Comparison of ENCODE assay signal across 8 cellular contexts in the genomic region with DNA sequence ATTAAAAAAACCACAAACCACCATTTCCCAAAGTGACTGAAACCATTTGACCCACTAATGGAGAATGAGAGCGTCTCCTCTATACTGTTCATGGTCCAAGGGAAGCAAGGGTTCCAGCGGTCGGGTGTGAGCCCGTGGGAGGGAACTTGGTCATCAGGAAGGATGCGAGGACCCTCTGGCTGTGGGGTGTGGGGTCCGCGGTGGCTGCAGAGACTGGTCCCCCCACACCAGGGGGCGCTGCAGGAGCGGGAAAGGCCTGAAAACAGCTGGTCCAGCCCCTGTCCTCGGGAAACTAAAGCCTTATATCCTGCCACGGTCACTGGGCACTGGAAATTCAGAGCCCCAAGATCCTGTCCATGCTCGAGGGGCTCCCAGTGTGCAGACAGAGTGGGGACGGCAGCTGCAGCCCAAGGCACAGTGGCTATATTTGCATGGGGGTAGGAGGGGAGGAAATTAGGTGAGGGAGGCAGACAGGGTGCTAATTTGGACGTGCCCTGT. TPM values are rescaled to one million over a fixed set of nuclear protein-coding genes. Genes with fewer than 3 reads are reported as not detected.
DNase-seq lines count a peak whose midpoint lies in the region; ATAC-seq and TF ChIP-seq lines count a peak whose summit lies in the region.

No MANE protein-coding gene starts in this region.

- TF ChIP-seq CTCF in LNCAP (IDR thresholded peaks at IDR 0.05) (peak; percentile 95), foreskin keratinocyte (conservative IDR thresholded peaks at IDR 0.05) (peak; percentile 95), osteoblast (IDR thresholded peaks at IDR 0.05; ENCODE audit: extremely low read depth, low read depth, low read length) (peak; percentile 91), thoracic aorta (IDR thresholded peaks at IDR 0.05) (peak; percentile 94)

- in situ Hi-C loops in SK-MEL-5 (cut with HindIII; ENCODE audit: low pct_unique_long_range_greater_than_20kb, low sequenced_read_pairs), result no loop called here

- DNase-seq in Daoy (ENCODE audit: low read depth), result peak; percentile 78
- peak; percentile 80 for DNase-seq in SK-MEL-5 (ENCODE audit: low read depth, low spot score)
- peak; percentile 82 for DNase-seq in activated gamma-delta T cell treated with anti-CD3 and anti-CD28 coated beads, Interleukin-2, amount 50 U/mL, for 16 hours (ENCODE audit: low read depth)
- peak in 1 of 2 donors; percentile 30 for DNase-seq in foreskin keratinocyte
- DNase-seq in osteoblast (ENCODE audit: insufficient read length, low spot score, missing footprints), result peak; percentile 99
- no peak for DNase-seq in thoracic aorta (ENCODE audit: low spot score)

- peaks cover 22% of the 10 kb centered on the region for H3K79me2 ChIP-seq in osteoblast (ENCODE audit: insufficient read depth, low read length)

- peak overlapping the region; percentile 61 for H3K4me2 ChIP-seq in osteoblast (ENCODE audit: insufficient read depth, low read length)

- H4K20me1 ChIP-seq in osteoblast (ENCODE audit: insufficient read depth, low read length), result peaks cover 20% of the 10 kb centered on the region

- H3K36me3 ChIP-seq in osteoblast (ENCODE audit: insufficient read depth, low read length), result no peaks in the 10 kb centered on the region
- no peaks in the 10 kb centered on the region for H3K36me3 ChIP-seq in thoracic aorta

- peak; percentile 39 for ATAC-seq in foreskin keratinocyte
- ATAC-seq in thoracic aorta (ENCODE audit: insufficient number of reproducible peaks, low FRiP score, low read depth), result no peak
- no peak for ATAC-seq in GM18502 (IDR thresholded peaks at IDR 0.05; ENCODE audit: poor library complexity, unreplicated experiment)

- H3K4me1 ChIP-seq in foreskin keratinocyte (no peaks in the 10 kb centered on the region), osteoblast (ENCODE audit: insufficient read depth, low read length) (peaks cover 13% of the 10 kb centered on the region), thoracic aorta (ENCODE audit: control insufficient read depth in 1 of 2, low read depth in 2 of 2) (peaks cover 12 to 19% of the 10 kb centered on the region in 2 donors)

- H3K9me3 ChIP-seq in osteoblast (ENCODE audit: low read depth, low read length) (no peaks in the 10 kb centered on the region), thoracic aorta (no peaks in the 10 kb centered on the region)

- no peak overlapping the region for H3K27ac ChIP-seq in foreskin keratinocyte
- no peak overlapping the region for H3K27ac ChIP-seq in osteoblast (ENCODE audit: low read depth, low read length)
- no peak overlapping the region for H3K27ac ChIP-seq in thoracic aorta

- H2AFZ ChIP-seq in osteoblast (ENCODE audit: low read length), result peak overlapping the region; percentile 79

- H3K4me3 ChIP-seq in osteoblast (ENCODE audit: insufficient read depth, low read length), result peak overlapping the region; percentile 42
- H3K4me3 ChIP-seq in thoracic aorta, result peak overlapping the region; percentile 28

- H3K27me3 ChIP-seq in foreskin keratinocyte, result no peaks in the 10 kb centered on the region
- no peaks in the 10 kb centered on the region for H3K27me3 ChIP-seq in osteoblast (ENCODE audit: insufficient read depth, low read length)
- no peaks in the 10 kb centered on the region for H3K27me3 ChIP-seq in thoracic aorta (replicated peaks; ENCODE audit: insufficient read depth)

RNA-seq across cellular contexts. Expression of a gene that starts 4.3 kb away (rescaled TPM):
- total RNA-seq in Daoy (2014; rRNA removed; shearing (Covaris generic)), result 17.2 and 24.2 TPM in 2 replicates
- total RNA-seq in SK-MEL-5 (2014; rRNA removed; shearing (Covaris generic)), result 12.4 and 12.9 TPM in 2 replicates
- 16.0 and 21.7 TPM in 2 replicates for polyA plus RNA-seq in SK-MEL-5 (2015; cell fraction: cytosol; rRNA removed)
- polyA plus RNA-seq in SK-MEL-5 (2015; cell fraction: nucleus; rRNA removed), result 11.0 and 15.7 TPM in 2 replicates
- total RNA-seq in foreskin keratinocyte, result 7.8 and 8.5 TPM in 2 replicates
- 11.5 and 12.4 TPM in 2 replicates for polyA plus RNA-seq in foreskin keratinocyte
- 10.0 and 10.9 TPM in 2 replicates for total RNA-seq in osteoblast
- 10 to 100 TPM; 18.1 to 27.4 TPM for total RNA-seq in thoracic aorta

RNA-seq across cellular contexts. Expression of a gene that starts 10.6 kb away (rescaled TPM):
- 92.5 and 151 TPM in 2 replicates for total RNA-seq in Daoy (2014; rRNA removed; shearing (Covaris generic))
- total RNA-seq in SK-MEL-5 (2014; rRNA removed; shearing (Covaris generic)), result 50.4 and 51.4 TPM in 2 replicates
- polyA plus RNA-seq in SK-MEL-5 (2015; cell fraction: cytosol; rRNA removed), result 41.4 and 43.3 TPM in 2 replicates
- polyA plus RNA-seq in SK-MEL-5 (2015; cell fraction: nucleus; rRNA removed), result 32.7 and 45.9 TPM in 2 replicates
- 48.2 and 53.9 TPM in 2 replicates for total RNA-seq in foreskin keratinocyte
- 45.3 and 49.5 TPM in 2 replicates for polyA plus RNA-seq in foreskin keratinocyte
- total RNA-seq in osteoblast, result 38.0 and 39.2 TPM in 2 replicates
- total RNA-seq in thoracic aorta, result 10 to 100 TPM; 47.1 to 62.6 TPM

RNA-seq across cellular contexts. Expression of a gene that starts 26.6 kb away (rescaled TPM):
- not detected in 2 replicates for total RNA-seq in Daoy (2014; rRNA removed; shearing (Covaris generic))
- 0.40 TPM in 1 of 2 replicates, not detected in the other for total RNA-seq in SK-MEL-5 (2014; rRNA removed; shearing (Covaris generic))
- not detected in 2 replicates for polyA plus RNA-seq in SK-MEL-5 (2015; cell fraction: cytosol; rRNA removed)
- polyA plus RNA-seq in SK-MEL-5 (2015; cell fraction: nucleus; rRNA removed), result not detected in 2 replicates
- total RNA-seq in foreskin keratinocyte (1.1 TPM in 1 of 2 replicates, not detected in the other), osteoblast (0.29 and 0.36 TPM in 2 replicates), thoracic aorta (1 to 10 TPM in 1 of 2 donors, not detected in 1; 1.2 TPM)
- 0.27 TPM in 1 of 2 replicates, not detected in the other for polyA plus RNA-seq in foreskin keratinocyte
